Comparison of ENCODE assay signal across 8 cellular contexts in the genomic region with DNA sequence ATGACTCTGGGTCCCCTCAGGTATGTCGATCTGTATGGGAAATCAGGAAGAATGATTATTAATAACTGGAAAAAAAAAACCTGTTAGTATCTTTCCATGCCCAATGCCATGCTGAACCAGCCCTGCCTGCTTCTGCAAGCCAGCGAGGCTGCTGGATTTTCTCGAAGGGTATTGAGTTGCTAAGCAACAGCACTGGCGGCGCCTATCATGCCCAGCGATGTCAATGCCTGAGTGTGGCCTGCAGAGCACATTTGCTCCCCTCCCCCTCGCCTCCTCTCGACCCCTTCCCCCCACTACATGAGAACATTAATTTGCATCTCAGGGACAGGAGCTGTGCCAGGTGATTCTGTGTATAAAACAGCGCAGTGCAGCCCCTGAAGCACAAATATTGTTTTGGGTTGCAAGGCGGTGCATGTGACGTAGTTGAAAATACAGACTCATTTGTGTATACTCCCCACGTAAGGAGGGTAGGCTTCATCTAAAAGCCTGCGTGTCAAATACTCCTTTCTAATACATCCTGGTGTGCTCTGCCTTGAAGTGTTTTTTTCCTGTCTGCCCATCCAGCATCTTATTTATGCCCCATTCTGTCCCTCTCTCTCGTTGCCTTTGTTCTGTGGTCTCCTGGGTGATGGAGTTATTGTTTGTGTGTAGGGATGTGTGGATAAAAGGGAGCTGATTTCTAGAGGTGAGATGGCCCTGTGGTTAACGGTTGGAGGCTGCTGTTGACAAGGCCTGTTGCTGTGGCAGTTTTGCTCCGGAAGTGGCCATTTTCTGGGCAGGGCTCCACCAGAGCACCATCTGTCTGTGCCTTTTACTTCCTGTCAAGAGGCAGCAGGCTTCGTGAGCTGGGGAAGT. TPM values are rescaled to one million over a fixed set of nuclear protein-coding genes. Genes with fewer than 3 reads are reported as not detected.
DNase-seq lines count a peak whose midpoint lies in the region; ATAC-seq and TF ChIP-seq lines count a peak whose summit lies in the region.

No MANE protein-coding gene starts in this region.

- TF ChIP-seq POLR2A in Raji (IDR thresholded peaks at IDR 0.05; ENCODE audit: insufficient read depth, low read depth, low read length), result peak; percentile 67

- ATAC-seq in GM21576 (IDR thresholded peaks at IDR 0.05; ENCODE audit: unreplicated experiment), result peak; percentile 47

- DNase-seq in DMS153 (lab: John Stamatoyannopoulos, UW) (peak; percentile 95), Kasumi-1 (lab: John Stamatoyannopoulos, UW) (peak; percentile 85 to 89), globus pallidus (ENCODE audit: low spot score) (peak; percentile 73), pons (ENCODE audit: low spot score) (peak; percentile 63), ureter (ENCODE audit: low spot score) (peak; percentile 64)
- peak; percentile 81 for DNase-seq in activated naive CD4-positive, alpha-beta T cell treated with Interleukin-2 at 50 U/mL for 16 hours

RNA-seq across cellular contexts. Expression of gene ATP5PO, which starts 32.7 kb away (rescaled TPM):
- 188 TPM for total RNA-seq in ureter

Comparison
In these comparisons a context has a peak if more than half of its experiments do, and no peak if none do; other contexts are left out.
1. Peak in every context shown above with its lines: DNase-seq and ATAC-seq.